In genomic region chr19:54448037-54448773, GRCh38 we compare ENCODE assay signal across 1 cellular context.
TF ChIP-seq lines count a peak whose summit lies in the region.

No MANE protein-coding gene starts in this region.

TF ChIP-seq in GM12878, 131 proteins besides CTCF, POLR2A, EP300 and RAD21 (continues in another document):
- TF ChIP-seq CHD1 (IDR thresholded peaks at IDR 0.05; ENCODE audit: low read depth, low read length) (0 out of 2 replicates have a peak, but pooled peaks have one; percentile 22), ZSCAN29 (IDR thresholded peaks at IDR 0.05) (no peak), NKRF (conservative IDR thresholded peaks at IDR 0.05) (peak; percentile 36; the same call in 1 of the 2 replicates), WRNIP1 (IDR thresholded peaks at IDR 0.05; ENCODE audit: borderline replicate concordance, low read depth, low read length) (0 out of 2 replicates have a peak, but pooled peaks have one; percentile 69), CHD2 (IDR thresholded peaks at IDR 0.05; ENCODE audit: borderline replicate concordance, low read depth, low read length) (peak; percentile 59; the same call in 1 of the 2 replicates), EZH2 (IDR thresholded peaks at IDR 0.05; ENCODE audit: borderline replicate concordance, control insufficient read depth, low read depth, low read length) (no peak), NBN (IDR thresholded peaks at IDR 0.05) (no peak), HCFC1 (IDR thresholded peaks at IDR 0.05; ENCODE audit: low read length) (no peak), ZNF24 (IDR thresholded peaks at IDR 0.05) (no peak), RUNX3 (IDR thresholded peaks at IDR 0.05; ENCODE audit: low read length) (peak; percentile 16; the same call in 1 of the 2 replicates), TARDBP (IDR thresholded peaks at IDR 0.05; ENCODE audit: borderline replicate concordance) (no peak), E4F1 (IDR thresholded peaks at IDR 0.05; ENCODE audit: borderline replicate concordance, partially characterized antibody) (peak; percentile 33), ZNF207 (IDR thresholded peaks at IDR 0.05; ENCODE audit: borderline replicate concordance) (no peak), ASH2L (IDR thresholded peaks at IDR 0.05; ENCODE audit: borderline replicate concordance, low read depth) (no peak), CUX1 (IDR thresholded peaks at IDR 0.05; ENCODE audit: insufficient replicate concordance, low read depth, low read length) (no peak), MLLT1 (IDR thresholded peaks at IDR 0.05) (no peak), HSF1 (IDR thresholded peaks at IDR 0.05; ENCODE audit: low read depth, low read length) (no peak), SUPT20H (IDR thresholded peaks at IDR 0.05; ENCODE audit: borderline replicate concordance, control insufficient read depth, low read depth, low read length) (no peak), NR2C1 (IDR thresholded peaks at IDR 0.05) (no peak), YBX1 (IDR thresholded peaks at IDR 0.05) (no peak), ATF3 (IDR thresholded peaks at IDR 0.05; ENCODE audit: borderline replicate concordance, extremely low read depth, low read depth, low read length) (no peak), JUND (IDR thresholded peaks at IDR 0.05; ENCODE audit: low read depth, low read length) (no peak), SIN3A (IDR thresholded peaks at IDR 0.05; ENCODE audit: low read depth, low read length) (peak; percentile 59; the same call in 1 of the 2 replicates), SUZ12 (IDR thresholded peaks at IDR 0.05; ENCODE audit: unreplicated experiment) (no peak), ZNF687 (IDR thresholded peaks at IDR 0.05) (no peak), GATAD2B (conservative IDR thresholded peaks at IDR 0.05; ENCODE audit: low read depth) (peak; percentile 22; the same call in 1 of the 2 replicates), MAX (IDR thresholded peaks at IDR 0.05; ENCODE audit: low read depth, low read length) (no peak), NFXL1 (IDR thresholded peaks at IDR 0.05; ENCODE audit: borderline replicate concordance) (no peak), PBX3 (IDR thresholded peaks at IDR 0.05; ENCODE audit: insufficient replicate concordance, low read depth, low read length) (no peak), ZBED1 (IDR thresholded peaks at IDR 0.05; ENCODE audit: borderline replicate concordance) (peak; percentile 18; the same call in 1 of the 2 replicates), PRDM15 (CRISPR knock-in tag; IDR thresholded peaks at IDR 0.05) (no peak), PML (IDR thresholded peaks at IDR 0.05; ENCODE audit: low read length) (no peak), SMC3 (IDR thresholded peaks at IDR 0.05; ENCODE audit: borderline replicate concordance, low read length) (no peak), KDM1A (IDR thresholded peaks at IDR 0.05; ENCODE audit: borderline replicate concordance) (no peak)
